ENCODE assay signal across 37 cellular contexts in genomic region chr12:21117995-21118394, GRCh38. TPM values are rescaled to one million over a fixed set of nuclear protein-coding genes. Genes with fewer than 3 reads are reported as not detected.
"Had no signal": no experiment of that assay in that cellular context is flagged by ENCODE, and none has a peak within 500 bp of the region (broad histone marks: within the 10 kb centered on the region; RNA-seq: fewer than 3 reads in every experiment).

No MANE protein-coding gene starts in this region.

- H3K9me3 Mint-ChIP-seq: activated CD4-positive, alpha-beta memory T cell treated with anti-CD3 and anti-CD28 coated beads for 36 hours; activated CD8-positive, alpha-beta T cell treated with anti-CD3 and anti-CD28 coated beads for 36 hours; activated naive CD8-positive, alpha-beta T cell treated with anti-CD3 and anti-CD28 coated beads for 36 hours; T-helper 1 cell treated with Interleukin-12 subunit alpha and Interleukin-12 subunit beta and Interleukin-4 antibody, amounts not matched to agents 30 μg/mL and 1 μg/mL, for 36 hours had no signal

- DNase-seq: activated B cell treated with CpG ODN at 0.5 μM for 24 hours; activated CD4-positive, alpha-beta memory T cell treated with anti-CD3 and anti-CD28 coated beads for 36 hours; activated CD4-positive, alpha-beta T cell treated with anti-CD3 and anti-CD28 coated beads for 4 hours; activated CD4-positive, alpha-beta T cell treated with anti-CD3 and anti-CD28 coated beads, Interleukin-2, amount 10 ng/mL, durations not matched to agents 24 days and 14 days; activated CD4-positive, alpha-beta T cell treated with anti-CD3 and anti-CD28 coated beads, Interleukin-2, amount 50 U/mL, for 1 hour; activated CD4-positive, alpha-beta T cell treated with anti-CD3 and anti-CD28 coated beads, Interleukin-2, amount 50 U/mL, for 4 hours; activated CD4-positive, CD25-positive, alpha-beta regulatory T cell treated with anti-CD3 and anti-CD28 coated beads, Interleukin-2, amount 50 U/mL, for 72 hours; activated CD8-positive, alpha-beta memory T cell treated with anti-CD3 and anti-CD28 coated beads, Interleukin-2, amount 50 U/mL, for 4 hours; activated CD8-positive, alpha-beta T cell treated with anti-CD3 and anti-CD28 coated beads for 36 hours; activated effector memory CD4-positive, alpha-beta T cell treated with anti-CD3 and anti-CD28 coated beads, Interleukin-2, amount 50 U/mL, for 16 hours; activated gamma-delta T cell treated with Interleukin-2 at 50 U/mL for 16 hours; activated naive CD4-positive, alpha-beta T cell; activated naive CD4-positive, alpha-beta T cell treated with anti-CD3 and anti-CD28 coated beads for 36 hours; activated naive CD4-positive, alpha-beta T cell treated with anti-CD3 and anti-CD28 coated beads, Interleukin-2, amount 50 U/mL, for 16 hours; activated naive CD8-positive, alpha-beta T cell treated with anti-CD3 and anti-CD28 coated beads for 36 hours; activated T-cell treated with anti-CD3 and anti-CD28 coated beads for 4 hours; activated T-cell treated with anti-CD3 and anti-CD28 coated beads, Interleukin-2, amount 50 U/mL, for 1 hour; activated T-cell treated with anti-CD3 and anti-CD28 coated beads, Interleukin-2, amount 50 U/mL, for 4 hours; activated T-cell treated with anti-CD3 and anti-CD28 coated beads, Interleukin-2, amount 50 U/mL, for 72 hours; adrenal gland; amniotic stem cell; aorta; body of pancreas; brain microvascular endothelial cell; central memory CD4-positive, alpha-beta T cell; T-helper 1 cell; T-helper 2 cell; T-helper 9 cell had no signal

- H3K27me3 ChIP-seq: adrenal gland, body of pancreas, brain microvascular endothelial cell, breast epithelium had no signal

- H3K4me3 Mint-ChIP-seq: activated B cell treated with CpG ODN at 0.5 μM for 24 hours; activated CD4-positive, alpha-beta memory T cell treated with anti-CD3 and anti-CD28 coated beads for 36 hours; activated CD4-positive, alpha-beta T cell treated with anti-CD3 and anti-CD28 coated beads, Interleukin-2, amount 10 ng/mL, durations not matched to agents 24 days and 14 days; activated CD8-positive, alpha-beta T cell treated with anti-CD3 and anti-CD28 coated beads for 36 hours; activated naive CD4-positive, alpha-beta T cell treated with anti-CD3 and anti-CD28 coated beads for 36 hours; activated naive CD8-positive, alpha-beta T cell treated with anti-CD3 and anti-CD28 coated beads for 36 hours; activated T-cell treated with anti-CD3 and anti-CD28 coated beads, Interleukin-2, amount 50 U/mL, for 4 hours; activated T-cell treated with anti-CD3 and anti-CD28 coated beads, Interleukin-2, amount 50 U/mL, for 72 hours; activated T-helper 1 cell treated with anti-CD3 and anti-CD28 coated beads, Interleukin-12 subunit alpha, Interleukin-12 subunit beta, Interleukin-2, Interleukin-4 antibody, amounts not matched to agents 30 ng/mL and 10 ng/mL and 1 ng/mL, durations not matched to agents 14 hours and 24 hours and 36 hours; activated T-helper 17 cell treated with anti-CD3 and anti-CD28 coated beads, Interleukin-2, amount 50 U/mL, for 72 hours; T-helper 1 cell treated with Interleukin-12 subunit alpha and Interleukin-12 subunit beta and Interleukin-4 antibody, amounts not matched to agents 30 μg/mL and 1 μg/mL, for 36 hours; T-helper 2 cell treated with Interferon-gamma antibody and Interleukin-4, amounts not matched to agents 5 μg/mL and 100 μg/mL, for 36 hours had no signal

- H3K36me3 ChIP-seq: adrenal gland, brain microvascular endothelial cell, breast epithelium had no signal

- H3K4me1 ChIP-seq: adrenal gland, body of pancreas, breast epithelium had no signal

- H3K4me1 Mint-ChIP-seq: activated B cell treated with CpG ODN at 0.5 μM for 24 hours; activated CD4-positive, alpha-beta T cell treated with anti-CD3 and anti-CD28 coated beads, Interleukin-2, amount 10 ng/mL, durations not matched to agents 24 days and 14 days; activated naive CD8-positive, alpha-beta T cell treated with anti-CD3 and anti-CD28 coated beads for 36 hours; activated T-helper 17 cell treated with anti-CD3 and anti-CD28 coated beads, Interleukin-2, amount 50 U/mL, for 72 hours had no signal

- H3K27ac Mint-ChIP-seq: activated B cell treated with CpG ODN at 0.5 μM for 24 hours; activated CD4-positive, alpha-beta memory T cell treated with anti-CD3 and anti-CD28 coated beads for 36 hours; activated CD4-positive, alpha-beta T cell treated with anti-CD3 and anti-CD28 coated beads, Interleukin-2, amount 10 ng/mL, durations not matched to agents 24 days and 14 days; activated CD8-positive, alpha-beta T cell treated with anti-CD3 and anti-CD28 coated beads for 36 hours; activated naive CD4-positive, alpha-beta T cell treated with anti-CD3 and anti-CD28 coated beads for 36 hours; activated naive CD8-positive, alpha-beta T cell treated with anti-CD3 and anti-CD28 coated beads for 36 hours; activated T-cell treated with anti-CD3 and anti-CD28 coated beads, Interleukin-2, amount 50 U/mL, for 72 hours; activated T-helper 1 cell treated with anti-CD3 and anti-CD28 coated beads, Interleukin-12 subunit alpha, Interleukin-12 subunit beta, Interleukin-2, Interleukin-4 antibody, amounts not matched to agents 30 ng/mL and 10 ng/mL and 1 ng/mL, durations not matched to agents 14 hours and 24 hours and 36 hours; activated T-helper 17 cell treated with anti-CD3 and anti-CD28 coated beads, Interleukin-2, amount 50 U/mL, for 72 hours; T-helper 1 cell treated with Interleukin-12 subunit alpha and Interleukin-12 subunit beta and Interleukin-4 antibody, amounts not matched to agents 30 μg/mL and 1 μg/mL, for 36 hours; T-helper 2 cell treated with Interferon-gamma antibody and Interleukin-4, amounts not matched to agents 5 μg/mL and 100 μg/mL, for 36 hours had no signal

- H3K36me3 Mint-ChIP-seq: activated CD4-positive, alpha-beta memory T cell treated with anti-CD3 and anti-CD28 coated beads for 36 hours; activated naive CD4-positive, alpha-beta T cell treated with anti-CD3 and anti-CD28 coated beads, Interleukin-2, amount 50 U/mL, for 72 hours; activated naive CD8-positive, alpha-beta T cell treated with anti-CD3 and anti-CD28 coated beads for 36 hours had no signal

- H3K27me3 Mint-ChIP-seq: activated B cell treated with CpG ODN at 0.5 μM for 24 hours; activated CD4-positive, alpha-beta memory T cell treated with anti-CD3 and anti-CD28 coated beads for 36 hours; activated CD4-positive, alpha-beta T cell treated with anti-CD3 and anti-CD28 coated beads, Interleukin-2, amount 10 ng/mL, durations not matched to agents 24 days and 14 days; activated CD8-positive, alpha-beta T cell treated with anti-CD3 and anti-CD28 coated beads for 36 hours; activated naive CD8-positive, alpha-beta T cell treated with anti-CD3 and anti-CD28 coated beads for 36 hours; activated T-helper 17 cell treated with anti-CD3 and anti-CD28 coated beads, Interleukin-2, amount 50 U/mL, for 72 hours had no signal

- H3K4me3 ChIP-seq: adrenal gland, body of pancreas, breast epithelium had no signal

- H3K27ac ChIP-seq: adrenal gland, body of pancreas, brain microvascular endothelial cell, breast epithelium, VCaP had no signal

- ATAC-seq: activated CD8-positive, alpha-beta T cell treated with anti-CD3 and anti-CD28 coated beads for 36 hours; activated naive CD4-positive, alpha-beta T cell treated with anti-CD3 and anti-CD28 coated beads, Interleukin-2, amount 50 U/mL, for 72 hours; activated T-cell treated with anti-CD3 and anti-CD28 coated beads, Interleukin-2, amount 50 U/mL, for 4 hours; activated T-cell treated with anti-CD3 and anti-CD28 coated beads, Interleukin-2, amount 50 U/mL, for 72 hours; activated T-helper 17 cell treated with anti-CD3 and anti-CD28 coated beads, Interleukin-2, amount 50 U/mL, for 72 hours; body of pancreas had no signal

- H3K9me3 ChIP-seq: adrenal gland, body of pancreas, breast epithelium had no signal

RNA-seq across cellular contexts. Expression of gene SLCO1B1, which starts 13.0 kb away (rescaled TPM):
- total RNA-seq: activated B cell treated with CpG ODN at 0.5 μM for 24 hours; activated CD4-positive, alpha-beta memory T cell treated with anti-CD3 and anti-CD28 coated beads for 36 hours; activated CD4-positive, alpha-beta T cell treated with anti-CD3 and anti-CD28 coated beads, Interleukin-2, amount 10 ng/mL, durations not matched to agents 24 days and 14 days; activated CD8-positive, alpha-beta memory T cell treated with anti-CD3 and anti-CD28 coated beads for 36 hours; activated CD8-positive, alpha-beta T cell treated with anti-CD3 and anti-CD28 coated beads for 36 hours; activated naive CD4-positive, alpha-beta T cell treated with anti-CD3 and anti-CD28 coated beads for 36 hours; activated naive CD4-positive, alpha-beta T cell treated with anti-CD3 and anti-CD28 coated beads, Interleukin-2, amount 50 U/mL, for 72 hours; activated naive CD8-positive, alpha-beta T cell treated with anti-CD3 and anti-CD28 coated beads for 36 hours; activated T-cell treated with anti-CD3 and anti-CD28 coated beads, Interleukin-2, amount 50 U/mL, for 4 hours; activated T-cell treated with anti-CD3 and anti-CD28 coated beads, Interleukin-2, amount 50 U/mL, for 72 hours; activated T-helper 1 cell treated with anti-CD3 and anti-CD28 coated beads, Interleukin-12 subunit alpha, Interleukin-12 subunit beta, Interleukin-2, Interleukin-4 antibody, amounts not matched to agents 30 ng/mL and 10 ng/mL and 1 ng/mL, durations not matched to agents 14 hours and 24 hours and 36 hours; activated T-helper 17 cell treated with anti-CD3 and anti-CD28 coated beads, Interleukin-2, amount 50 U/mL, for 72 hours; adrenal gland; aorta; astrocyte; body of pancreas had no signal
- polyA plus RNA-seq: adrenal gland, aorta had no signal
